Comparison of ENCODE assay signal across 9 cellular contexts in genomic region chr1:157154940-157155514, GRCh38. TPM values are rescaled to one million over a fixed set of nuclear protein-coding genes. Genes with fewer than 3 reads are reported as not detected.
DNase-seq lines count a peak whose midpoint lies in the region; ATAC-seq and TF ChIP-seq lines count a peak whose summit lies in the region.
"Had no signal": no experiment of that assay in that cellular context is flagged by ENCODE, and none has a peak within 500 bp of the region (broad histone marks: within the 10 kb centered on the region; RNA-seq: fewer than 3 reads in every experiment).

No MANE protein-coding gene starts in this region.

- no peak for TF ChIP-seq CTCF in fibroblast of the aortic adventitia (IDR thresholded peaks at IDR 0.05; ENCODE audit: insufficient read depth, low read length)
- TF ChIP-seq CTCF in ovary (IDR thresholded peaks at IDR 0.05), result no peak

- in situ Hi-C loops in SK-MEL-5 (cut with HindIII; ENCODE audit: low pct_unique_long_range_greater_than_20kb, low sequenced_read_pairs), result no loop called here

- no peak overlapping the region for H3K4me3 Mint-ChIP-seq in activated T-helper 1 cell treated with anti-CD3 and anti-CD28 coated beads, Interleukin-12 subunit alpha, Interleukin-12 subunit beta, Interleukin-2, Interleukin-4 antibody, amounts not matched to agents 30 ng/mL and 10 ng/mL and 1 ng/mL, durations not matched to agents 14 hours and 24 hours and 36 hours

- DNase-seq in ELF-1 (ENCODE audit: low read depth, low spot score) (peak; percentile 67), SK-MEL-5 (ENCODE audit: low read depth, low spot score) (peak; percentile 31), fibroblast of the aortic adventitia (ENCODE audit: low read depth) (peak; percentile 57), ovary (peak; percentile 26 to 51 (median 41)), NCI-H1105 (lab: John Stamatoyannopoulos, UW) (no peak)
- no peak for DNase-seq in activated CD4-positive, alpha-beta T cell treated with anti-CD3 and anti-CD28 coated beads, Interleukin-2, amount 50 U/mL, for 4 hours
- no peak for DNase-seq in activated T-helper 1 cell treated with anti-CD3 and anti-CD28 coated beads, Interleukin-12 subunit alpha, Interleukin-12 subunit beta, Interleukin-2, Interleukin-4 antibody, amounts not matched to agents 30 ng/mL and 10 ng/mL and 1 ng/mL, durations not matched to agents 14 hours and 24 hours and 36 hours (ENCODE audit: low spot score)

- H3K36me3 Mint-ChIP-seq in activated T-helper 1 cell treated with anti-CD3 and anti-CD28 coated beads, Interleukin-12 subunit alpha, Interleukin-12 subunit beta, Interleukin-2, Interleukin-4 antibody, amounts not matched to agents 30 ng/mL and 10 ng/mL and 1 ng/mL, durations not matched to agents 14 hours and 24 hours and 36 hours (ENCODE audit: low read depth), result no peaks in the 10 kb centered on the region

- H3K9me3 ChIP-seq in ovary, result no peaks in the 10 kb centered on the region

- H3K27me3 ChIP-seq in ovary, result no peaks in the 10 kb centered on the region

- no peak overlapping the region for H3K27ac ChIP-seq in ovary

- no peaks in the 10 kb centered on the region for H3K36me3 ChIP-seq in ovary

- ATAC-seq in HG03457 (IDR thresholded peaks at IDR 0.05; ENCODE audit: unreplicated experiment), result no peak

- 37 to 55% (median 50%) methylated on average over 7 of the region's 7 CpGs for WGBS in ovary, 3 donors

- H3K4me1 Mint-ChIP-seq in activated T-helper 1 cell treated with anti-CD3 and anti-CD28 coated beads, Interleukin-12 subunit alpha, Interleukin-12 subunit beta, Interleukin-2, Interleukin-4 antibody, amounts not matched to agents 30 ng/mL and 10 ng/mL and 1 ng/mL, durations not matched to agents 14 hours and 24 hours and 36 hours (ENCODE audit: low read depth), result peaks cover 29% of the 10 kb centered on the region

- intact Hi-C loops in ovary (cut with DNase I), result loop anchor here in 3 of 4 donors (1.0 to 2.0 kb wide), 2 partner anchors 64 to 65 kb away; no protein-coding TSS in a partner anchor
- intact Hi-C loops in activated T-helper 1 cell treated with anti-CD3 and anti-CD28 coated beads, Interleukin-12 subunit alpha, Interleukin-12 subunit beta, Interleukin-2, Interleukin-4 antibody, amounts not matched to agents 30 ng/mL and 10 ng/mL and 1 ng/mL, durations not matched to agents 14 hours and 24 hours and 36 hours (cut with micrococcal nuclease), result no loop called here

- no peak for TF ChIP-seq EP300 in ovary (IDR thresholded peaks at IDR 0.05)

- H3K27me3 Mint-ChIP-seq in activated T-helper 1 cell treated with anti-CD3 and anti-CD28 coated beads, Interleukin-12 subunit alpha, Interleukin-12 subunit beta, Interleukin-2, Interleukin-4 antibody, amounts not matched to agents 30 ng/mL and 10 ng/mL and 1 ng/mL, durations not matched to agents 14 hours and 24 hours and 36 hours (ENCODE audit: insufficient read depth), result peaks cover 24% of the 10 kb centered on the region

- H3K27ac Mint-ChIP-seq in activated T-helper 1 cell treated with anti-CD3 and anti-CD28 coated beads, Interleukin-12 subunit alpha, Interleukin-12 subunit beta, Interleukin-2, Interleukin-4 antibody, amounts not matched to agents 30 ng/mL and 10 ng/mL and 1 ng/mL, durations not matched to agents 14 hours and 24 hours and 36 hours, result no peak overlapping the region

- no peak for TF ChIP-seq POLR2A in ovary (IDR thresholded peaks at IDR 0.05)

- no peaks in the 10 kb centered on the region for H3K9me3 Mint-ChIP-seq in activated T-helper 1 cell treated with anti-CD3 and anti-CD28 coated beads, Interleukin-12 subunit alpha, Interleukin-12 subunit beta, Interleukin-2, Interleukin-4 antibody, amounts not matched to agents 30 ng/mL and 10 ng/mL and 1 ng/mL, durations not matched to agents 14 hours and 24 hours and 36 hours

- peaks cover 7% of the 10 kb centered on the region for H3K4me1 ChIP-seq in ovary (ENCODE audit: insufficient read depth)

- H3K4me3 ChIP-seq in fibroblast of the aortic adventitia (ENCODE audit: low read depth, low read length), result no peak overlapping the region
- H3K4me3 ChIP-seq in ovary, result no peak overlapping the region

RNA-seq across cellular contexts. Expression of gene ETV3, which starts 16.8 kb away (rescaled TPM):
- 22.6 and 24.0 TPM in 2 replicates for total RNA-seq in SK-MEL-5 (2014; rRNA removed; shearing (Covaris generic))
- 15.4 and 20.7 TPM in 2 replicates for polyA plus RNA-seq in SK-MEL-5 (2015; cell fraction: cytosol; rRNA removed)
- polyA plus RNA-seq in SK-MEL-5 (2015; cell fraction: nucleus; rRNA removed), result 21.9 and 22.0 TPM in 2 replicates
- total RNA-seq in fibroblast of the aortic adventitia (ENCODE audit: low replicate concordance) (10.9 and 17.0 TPM in 2 replicates), ovary (10 to 100 TPM; 12.8 to 36.4 (median 23.8) TPM)
- polyA plus RNA-seq in ovary, result 10 to 100 TPM in 1 of 2 donors, 1 to 10 TPM in 1; 8.0 to 12.5 TPM
- 47.6 and 51.3 TPM in 2 replicates for total RNA-seq in activated T-helper 1 cell treated with anti-CD3 and anti-CD28 coated beads, Interleukin-12 subunit alpha, Interleukin-12 subunit beta, Interleukin-2, Interleukin-4 antibody, amounts not matched to agents 30 ng/mL and 10 ng/mL and 1 ng/mL, durations not matched to agents 14 hours and 24 hours and 36 hours

RNA-seq across cellular contexts. Expression of gene ETV3L, which starts 55.4 kb away (rescaled TPM):
- total RNA-seq in SK-MEL-5 (2014; rRNA removed; shearing (Covaris generic)), result not detected in 2 replicates
- polyA plus RNA-seq in SK-MEL-5 (2015; cell fraction: cytosol; rRNA removed), result not detected in 2 replicates
- polyA plus RNA-seq in SK-MEL-5 (2015; cell fraction: nucleus; rRNA removed), result not detected in 2 replicates
- total RNA-seq in fibroblast of the aortic adventitia (ENCODE audit: low replicate concordance), result not detected in 2 replicates
- not detected for total RNA-seq in ovary
- not detected for polyA plus RNA-seq in ovary
- not detected in 2 replicates for total RNA-seq in activated T-helper 1 cell treated with anti-CD3 and anti-CD28 coated beads, Interleukin-12 subunit alpha, Interleukin-12 subunit beta, Interleukin-2, Interleukin-4 antibody, amounts not matched to agents 30 ng/mL and 10 ng/mL and 1 ng/mL, durations not matched to agents 14 hours and 24 hours and 36 hours
- polyA plus RNA-seq: adipose tissue had no signal

Comparison
In these comparisons a context has a peak if more than half of its experiments do, and no peak if none do; other contexts are left out.
1. DNase-seq: peak in ELF-1 (single experiment), SK-MEL-5 (single experiment), fibroblast of the aortic adventitia (single experiment) and ovary (5 of 5); none in NCI-H1105 (single experiment), activated CD4-positive, alpha-beta T cell treated with anti-CD3 and anti-CD28 coated beads, Interleukin-2, amount 50 U/mL, for 4 hours (0 of 2) and activated T-helper 1 cell treated with anti-CD3 and anti-CD28 coated beads, Interleukin-12 subunit alpha, Interleukin-12 subunit beta, Interleukin-2, Interleukin-4 antibody, amounts not matched to agents 30 ng/mL and 10 ng/mL and 1 ng/mL, durations not matched to agents 14 hours and 24 hours and 36 hours (single experiment).